In the genomic region with DNA sequence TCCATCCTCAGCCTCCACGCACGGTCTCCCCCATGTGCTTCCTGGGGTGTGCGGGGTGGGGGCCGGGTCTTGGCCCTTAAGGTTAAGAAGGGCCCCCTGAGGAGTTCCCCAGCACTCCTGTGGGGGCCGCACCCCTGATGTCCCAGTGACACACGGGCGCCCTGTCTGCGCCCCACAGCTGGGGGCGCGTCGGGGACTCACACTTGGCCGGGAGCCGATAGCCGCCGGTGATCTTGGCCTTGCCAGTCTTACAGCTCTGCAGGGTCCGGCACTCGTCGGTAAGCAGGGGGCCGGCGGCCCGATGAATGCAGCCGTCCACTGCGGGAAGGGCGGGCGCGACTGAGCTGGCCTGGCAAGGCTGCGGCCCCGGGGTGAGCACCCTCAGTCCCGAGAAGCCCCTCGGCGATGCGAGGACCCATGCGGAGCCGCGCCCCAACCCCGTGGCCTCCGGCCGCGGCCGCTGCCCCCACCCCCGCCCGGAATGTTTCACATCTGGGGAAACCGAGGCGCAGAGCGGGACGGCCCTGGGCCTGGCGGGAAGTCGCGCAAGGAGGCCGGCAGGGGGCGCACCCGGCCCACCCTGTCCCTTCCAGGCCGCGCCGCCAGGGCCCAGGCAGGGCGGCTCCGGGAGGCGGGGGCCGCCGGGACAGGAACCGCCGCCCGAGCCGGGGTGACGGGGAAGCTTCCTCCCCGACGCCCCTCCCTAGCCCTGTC, we compare ENCODE assay signal across 8 cellular contexts. TPM values are rescaled to one million over a fixed set of nuclear protein-coding genes. Genes with fewer than 3 reads are reported as not detected.
DNase-seq lines count a peak whose midpoint lies in the region; TF ChIP-seq lines count a peak whose summit lies in the region.

No MANE protein-coding gene starts in this region.

- H3K9me3 Mint-ChIP-seq in immature natural killer cell: no peaks in the 10 kb centered on the region

- no peaks in the 10 kb centered on the region for H3K9me2 ChIP-seq in GM23248 (ENCODE audit: insufficient read depth)

- no peaks in the 10 kb centered on the region for H3F3A ChIP-seq in GM23248 (ENCODE audit: insufficient read depth)

- H4K20me1 ChIP-seq in GM23248 (ENCODE audit: insufficient read depth) (no peaks in the 10 kb centered on the region), mammary epithelial cell (ENCODE audit: insufficient read depth, low read length) (peaks cover 7% of the 10 kb centered on the region)

- peak overlapping the region in 4 of 5 donors; percentile 27 to 62 (median 45) for H3K4me3 Mint-ChIP-seq in immature natural killer cell

- no peaks in the 10 kb centered on the region for H3K27me3 ChIP-seq in GM23248 (replicated peaks; ENCODE audit: insufficient read depth)
- H3K27me3 ChIP-seq in mammary epithelial cell (ENCODE audit: insufficient read depth, low read length): no peaks in the 10 kb centered on the region

- dilution Hi-C loops in mammary epithelial cell (cut with HindIII; ENCODE audit: low sequenced_read_pairs): loop anchor here (5.0 kb wide), 1 partner anchor 68 kb away; no protein-coding TSS in a partner anchor

- in situ Hi-C loops in GM23248 (cut with MboI) (loop anchor here (10.0 kb wide), 1 partner anchor 145 kb away; no protein-coding TSS in a partner anchor), mammary epithelial cell (cut with MboI; ENCODE audit: low sequenced_read_pairs in 2 of 2) (loop anchor here in 1 of 2 donors (10.0 kb wide), 1 partner anchor 145 kb away; no protein-coding TSS in a partner anchor)

- TF ChIP-seq CTCF in mammary epithelial cell (conservative IDR thresholded peaks at IDR 0.05 in 1 of 2, IDR thresholded peaks at IDR 0.05 in 1 of 2; ENCODE audit: extremely low read depth in 1 of 2, insufficient read depth in 1 of 2, low read depth in 1 of 2, low read length in 2 of 2): peak; percentile 29 to 65

- peak overlapping the region; percentile 67 for H3K4me3 ChIP-seq in GM23248
- H3K4me3 ChIP-seq in mammary epithelial cell (replicated peaks in 1 of 3; ENCODE audit: insufficient read depth in 1 of 3, low read depth in 2 of 3, low read length in 3 of 3): peak overlapping the region in 1 of 3 experiments; percentile 30

- H3K9me3 ChIP-seq in GM23248 (ENCODE audit: low read depth) (no peaks in the 10 kb centered on the region), mammary epithelial cell (replicated peaks; ENCODE audit: insufficient read depth, low read length) (no peaks in the 10 kb centered on the region)

- H3K36me3 Mint-ChIP-seq in immature natural killer cell: peaks cover 0 to 11% (median 6%) of the 10 kb centered on the region in 3 donors

- no peak overlapping the region for H3K27ac Mint-ChIP-seq in immature natural killer cell

- intact Hi-C loops in mammary epithelial cell (cut with micrococcal nuclease): no loop called here

- peaks cover 0 to 14% of the 10 kb centered on the region in 2 donors for H3K4me1 Mint-ChIP-seq in immature natural killer cell

- no TSS peak for BruUV-seq in mammary epithelial cell (replicated peaks; lab: Mats Ljungman, UMichigan)

- H3K4me1 ChIP-seq in GM23248 (ENCODE audit: insufficient read depth): peaks cover 4% of the 10 kb centered on the region
- peaks cover 29% of the 10 kb centered on the region for H3K4me1 ChIP-seq in mammary epithelial cell (ENCODE audit: insufficient read depth, low read length)

- H3K9ac ChIP-seq in GM23248: peak overlapping the region; percentile 37
- H3K9ac ChIP-seq in mammary epithelial cell (ENCODE audit: insufficient read depth, low read length): no peak overlapping the region

- H3K4me2 ChIP-seq in GM23248 (ENCODE audit: unreplicated experiment) (peak overlapping the region; percentile 82), mammary epithelial cell (ENCODE audit: insufficient read depth, low read depth, low read length) (peak overlapping the region; percentile 73)

- CTCF ChIA-PET in mammary epithelial cell (lab: Charles Lee; ENCODE audit: low non-redundant PET): interaction anchor here (0.5 to 0.7 kb wide), 2 partner anchors 148 to 163 kb away, joined by 3 to 6 read pairs; no protein-coding TSS in a partner anchor

- no peaks in the 10 kb centered on the region for H3K79me2 ChIP-seq in GM23248 (ENCODE audit: insufficient read depth)
- H3K79me2 ChIP-seq in mammary epithelial cell (ENCODE audit: insufficient read depth, low read length): peaks cover 5% of the 10 kb centered on the region

- peaks cover 2 to 12% (median 3%) of the 10 kb centered on the region in 3 donors for H3K27me3 Mint-ChIP-seq in immature natural killer cell (ENCODE audit: low read depth in 3 of 3)

- H2AFZ ChIP-seq in GM23248 (peak overlapping the region; percentile 55; the same call in 1 of the 2 replicates), mammary epithelial cell (ENCODE audit: low read depth, low read length) (peak overlapping the region; percentile 15)

- DNase-seq in AG20443 (ENCODE audit: low spot score) (peak; percentile 96), GM23248 (peak; percentile 89), mammary epithelial cell (peak; percentile 35), immature natural killer cell (peak; percentile 62 to 73 (median 72)), DMS53 (lab: John Stamatoyannopoulos, UW) (no peak), NCI-H1417 treated with DMSO at 0.1 percent for 48 hours (lab: John Stamatoyannopoulos, UW) (no peak)
- peak; percentile 34 to 67 (median 57) for DNase-seq in activated CD4-positive, CD25-positive, alpha-beta regulatory T cell (lab: John Stamatoyannopoulos, UW)
- peak; percentile 51 to 59 for DNase-seq in stimulated activated CD4-positive, alpha-beta T cell treated with anti-CD3 and anti-CD28 coated beads, Interleukin-15, amount 100 ng/mL, for 1 hour (ENCODE audit: low read depth in 1 of 2, low spot score in 1 of 2)

- H3K27ac ChIP-seq in GM23248: no peak overlapping the region
- H3K27ac ChIP-seq in mammary epithelial cell (ENCODE audit: insufficient read depth, low read depth, low read length): no peak overlapping the region

- 2 to 3% methylated on average over 18 to 31 of the region's 67 CpGs for WGBS in GM23248 (ENCODE audit: low coverage in 1 of 2, low lambda C conversion rate in 2 of 2, missing lambda C conversion rate in 2 of 2), 2 experiments
- 0% methylated on average over 6 of the region's 67 CpGs for WGBS in mammary epithelial cell (ENCODE audit: low coverage, missing lambda C conversion rate)

- no peaks in the 10 kb centered on the region for H3K36me3 ChIP-seq in GM23248 (ENCODE audit: low read depth)
- peaks cover 3% of the 10 kb centered on the region for H3K36me3 ChIP-seq in mammary epithelial cell (ENCODE audit: insufficient read depth, low read length)

RNA-seq across cellular contexts. Expression of gene OTUB1, which starts 13.9 kb away (rescaled TPM):
- 35.5 and 48.3 TPM in 2 replicates for total RNA-seq in GM23248 (2014; rRNA removed; shearing (Covaris generic))
- polyA plus RNA-seq in GM23248 (2016; fragmentation: Nextera tagmentation; extraction: Ambion mirVana): 123 and 130 TPM in 2 replicates
- 100 to 1,000 TPM in 1 of 2 donors, 10 to 100 TPM in 1; 48.0 to 101 TPM for total RNA-seq in mammary epithelial cell
- 196 TPM for polyA plus RNA-seq in mammary epithelial cell
- 121 TPM for polyA minus RNA-seq in mammary epithelial cell
- 100 to 1,000 TPM; 143 to 204 (median 164) TPM for polyA plus RNA-seq in immature natural killer cell

RNA-seq across cellular contexts. Expression of gene COX8A, which starts 25.8 kb away (rescaled TPM):
- total RNA-seq in GM23248 (2014; rRNA removed; shearing (Covaris generic)): 358 and 388 TPM in 2 replicates
- polyA plus RNA-seq in GM23248 (2016; fragmentation: Nextera tagmentation; extraction: Ambion mirVana) (397 and 417 TPM in 2 replicates), mammary epithelial cell (576 TPM), immature natural killer cell (100 to 1,000 TPM; 506 to 686 (median 534) TPM)
- 100 to 1,000 TPM; 185 to 338 TPM for total RNA-seq in mammary epithelial cell
- 282 TPM for polyA minus RNA-seq in mammary epithelial cell

RNA-seq across cellular contexts. Expression of gene FLRT1, which starts 35.5 kb away (rescaled TPM):
- 0.22 TPM in 1 of 2 replicates, not detected in the other for total RNA-seq in GM23248 (2014; rRNA removed; shearing (Covaris generic))
- polyA plus RNA-seq in GM23248 (2016; fragmentation: Nextera tagmentation; extraction: Ambion mirVana) (0.09 TPM in 1 of 2 replicates, not detected in the other), mammary epithelial cell (0.02 TPM), immature natural killer cell (not detected)
- under 1 TPM; 0.16 to 0.33 TPM for total RNA-seq in mammary epithelial cell
- not detected for polyA minus RNA-seq in mammary epithelial cell

Comparison
In these comparisons a context has a peak if more than half of its experiments do, and no peak if none do; other contexts are left out.
1. DNase-seq: peak in AG20443 (single experiment), GM23248 (single experiment), activated CD4-positive, CD25-positive, alpha-beta regulatory T cell (4 of 4), mammary epithelial cell (single experiment), immature natural killer cell (3 of 3) and stimulated activated CD4-positive, alpha-beta T cell treated with anti-CD3 and anti-CD28 coated beads, Interleukin-15, amount 100 ng/mL, for 1 hour (2 of 2); none in DMS53 (single experiment) and NCI-H1417 treated with DMSO at 0.1 percent for 48 hours (single experiment).